Comparison of ENCODE assay signal across 1 cellular context in the genomic region with DNA sequence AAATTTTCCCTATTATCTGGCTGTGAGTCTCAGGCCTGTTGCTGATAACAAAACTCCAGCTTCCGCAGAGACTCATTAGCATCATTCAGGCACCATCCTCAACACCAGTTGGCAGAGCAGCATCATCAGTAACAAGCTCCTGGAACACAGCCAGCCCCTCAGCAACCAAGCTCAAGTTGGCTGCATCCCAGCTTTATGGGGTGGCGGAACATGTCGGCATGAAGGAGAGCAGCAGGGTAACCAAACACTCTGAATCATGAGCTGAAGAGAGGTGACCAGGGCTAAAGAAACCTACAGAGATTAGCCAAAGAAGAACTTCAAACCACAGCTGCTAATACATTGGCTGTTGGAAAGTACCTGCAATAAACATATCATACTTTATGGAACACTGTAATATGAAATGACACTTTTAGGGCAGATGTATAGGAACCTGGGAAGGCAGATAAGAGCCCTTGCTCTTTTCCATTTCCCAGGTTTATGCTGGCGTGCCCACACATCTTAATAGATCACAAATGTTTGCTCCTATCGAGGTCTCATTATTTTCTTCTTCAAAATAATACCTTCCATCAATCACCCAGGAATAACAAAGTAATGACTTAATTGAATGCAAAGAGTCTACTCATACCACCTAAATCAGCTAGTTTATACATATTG.
A peak's percentile ranks its signal among the peaks of the same experiment; 100 is the strongest.
TF ChIP-seq lines count a peak whose summit lies in the region.

No MANE protein-coding gene starts in this region.

TF ChIP-seq in HEK293, 187 proteins besides CTCF, POLR2A, EP300 and RAD21 (continued from another document and continues in another):
- TF ChIP-seq, protein P1, sequence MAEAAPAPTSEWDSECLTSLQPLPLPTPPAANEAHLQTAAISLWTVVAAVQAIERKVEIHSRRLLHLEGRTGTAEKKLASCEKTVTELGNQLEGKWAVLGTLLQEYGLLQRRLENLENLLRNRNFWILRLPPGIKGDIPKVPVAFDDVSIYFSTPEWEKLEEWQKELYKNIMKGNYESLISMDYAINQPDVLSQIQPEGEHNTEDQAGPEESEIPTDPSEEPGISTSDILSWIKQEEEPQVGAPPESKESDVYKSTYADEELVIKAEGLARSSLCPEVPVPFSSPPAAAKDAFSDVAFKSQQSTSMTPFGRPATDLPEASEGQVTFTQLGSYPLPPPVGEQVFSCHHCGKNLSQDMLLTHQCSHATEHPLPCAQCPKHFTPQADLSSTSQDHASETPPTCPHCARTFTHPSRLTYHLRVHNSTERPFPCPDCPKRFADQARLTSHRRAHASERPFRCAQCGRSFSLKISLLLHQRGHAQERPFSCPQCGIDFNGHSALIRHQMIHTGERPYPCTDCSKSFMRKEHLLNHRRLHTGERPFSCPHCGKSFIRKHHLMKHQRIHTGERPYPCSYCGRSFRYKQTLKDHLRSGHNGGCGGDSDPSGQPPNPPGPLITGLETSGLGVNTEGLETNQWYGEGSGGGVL (tag by site-specific recombination; IDR thresholded peaks at IDR 0.05) = no peak
- TF ChIP-seq ZNF341 (tag by site-specific recombination; IDR thresholded peaks at IDR 0.05; ENCODE audit: low read depth) = no peak
- TF ChIP-seq GLI4 (tag by site-specific recombination; IDR thresholded peaks at IDR 0.05) = no peak
- TF ChIP-seq ZNF792 (tag by site-specific recombination; IDR thresholded peaks at IDR 0.05) = no peak
- no peak for TF ChIP-seq HIC1 (tag by site-specific recombination; IDR thresholded peaks at IDR 0.05)
- TF ChIP-seq ZNF169 (tag by site-specific recombination; IDR thresholded peaks at IDR 0.05) = no peak
- no peak for TF ChIP-seq ZNF670 (tag by site-specific recombination; IDR thresholded peaks at IDR 0.05; ENCODE audit: low read depth)
- no peak for TF ChIP-seq ZBTB48 (tag by site-specific recombination; IDR thresholded peaks at IDR 0.05)
- peak; percentile 48; the same call in 1 of the 2 replicates for TF ChIP-seq OSR2 (tag by site-specific recombination; IDR thresholded peaks at IDR 0.05)
- TF ChIP-seq ZNF549 (tag by site-specific recombination; IDR thresholded peaks at IDR 0.05) = 0 out of 2 replicates have a peak, but pooled peaks have one; percentile 6
- TF ChIP-seq ZSCAN5A (tag by site-specific recombination; IDR thresholded peaks at IDR 0.05) = no peak
- no peak for TF ChIP-seq ZNF311 (tag by site-specific recombination; IDR thresholded peaks at IDR 0.05; ENCODE audit: borderline replicate concordance)
- TF ChIP-seq ZNF600 (tag by site-specific recombination; IDR thresholded peaks at IDR 0.05) = peak; percentile 88
- no peak for TF ChIP-seq PRDM4 (tag by site-specific recombination; IDR thresholded peaks at IDR 0.05)
- TF ChIP-seq, protein P2, sequence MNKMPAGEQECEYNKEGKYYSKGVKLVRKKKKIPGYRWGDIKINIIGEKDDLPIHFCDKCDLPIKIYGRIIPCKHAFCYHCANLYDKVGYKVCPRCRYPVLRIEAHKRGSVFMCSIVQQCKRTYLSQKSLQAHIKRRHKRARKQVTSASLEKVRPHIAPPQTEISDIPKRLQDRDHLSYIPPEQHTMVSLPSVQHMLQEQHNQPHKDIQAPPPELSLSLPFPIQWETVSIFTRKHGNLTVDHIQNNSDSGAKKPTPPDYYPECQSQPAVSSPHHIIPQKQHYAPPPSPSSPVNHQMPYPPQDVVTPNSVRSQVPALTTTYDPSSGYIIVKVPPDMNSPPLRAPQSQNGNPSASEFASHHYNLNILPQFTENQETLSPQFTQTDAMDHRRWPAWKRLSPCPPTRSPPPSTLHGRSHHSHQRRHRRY (tag by site-specific recombination; IDR thresholded peaks at IDR 0.05) = no peak
- TF ChIP-seq ZNF664 (tag by site-specific recombination; IDR thresholded peaks at IDR 0.05) = no peak
- TF ChIP-seq ZNF280D (tag by site-specific recombination; IDR thresholded peaks at IDR 0.05) = no peak
- no peak for TF ChIP-seq ZSCAN23 (tag by site-specific recombination; IDR thresholded peaks at IDR 0.05)
- no peak for TF ChIP-seq ZNF585B (tag by site-specific recombination; IDR thresholded peaks at IDR 0.05)
- TF ChIP-seq YY2 (tag by site-specific recombination; IDR thresholded peaks at IDR 0.05) = no peak
- TF ChIP-seq ZNF112 (tag by site-specific recombination; IDR thresholded peaks at IDR 0.05) = no peak
- no peak for TF ChIP-seq ZNF23 (tag by site-specific recombination; IDR thresholded peaks at IDR 0.05; ENCODE audit: borderline replicate concordance)
- TF ChIP-seq, protein P3, sequence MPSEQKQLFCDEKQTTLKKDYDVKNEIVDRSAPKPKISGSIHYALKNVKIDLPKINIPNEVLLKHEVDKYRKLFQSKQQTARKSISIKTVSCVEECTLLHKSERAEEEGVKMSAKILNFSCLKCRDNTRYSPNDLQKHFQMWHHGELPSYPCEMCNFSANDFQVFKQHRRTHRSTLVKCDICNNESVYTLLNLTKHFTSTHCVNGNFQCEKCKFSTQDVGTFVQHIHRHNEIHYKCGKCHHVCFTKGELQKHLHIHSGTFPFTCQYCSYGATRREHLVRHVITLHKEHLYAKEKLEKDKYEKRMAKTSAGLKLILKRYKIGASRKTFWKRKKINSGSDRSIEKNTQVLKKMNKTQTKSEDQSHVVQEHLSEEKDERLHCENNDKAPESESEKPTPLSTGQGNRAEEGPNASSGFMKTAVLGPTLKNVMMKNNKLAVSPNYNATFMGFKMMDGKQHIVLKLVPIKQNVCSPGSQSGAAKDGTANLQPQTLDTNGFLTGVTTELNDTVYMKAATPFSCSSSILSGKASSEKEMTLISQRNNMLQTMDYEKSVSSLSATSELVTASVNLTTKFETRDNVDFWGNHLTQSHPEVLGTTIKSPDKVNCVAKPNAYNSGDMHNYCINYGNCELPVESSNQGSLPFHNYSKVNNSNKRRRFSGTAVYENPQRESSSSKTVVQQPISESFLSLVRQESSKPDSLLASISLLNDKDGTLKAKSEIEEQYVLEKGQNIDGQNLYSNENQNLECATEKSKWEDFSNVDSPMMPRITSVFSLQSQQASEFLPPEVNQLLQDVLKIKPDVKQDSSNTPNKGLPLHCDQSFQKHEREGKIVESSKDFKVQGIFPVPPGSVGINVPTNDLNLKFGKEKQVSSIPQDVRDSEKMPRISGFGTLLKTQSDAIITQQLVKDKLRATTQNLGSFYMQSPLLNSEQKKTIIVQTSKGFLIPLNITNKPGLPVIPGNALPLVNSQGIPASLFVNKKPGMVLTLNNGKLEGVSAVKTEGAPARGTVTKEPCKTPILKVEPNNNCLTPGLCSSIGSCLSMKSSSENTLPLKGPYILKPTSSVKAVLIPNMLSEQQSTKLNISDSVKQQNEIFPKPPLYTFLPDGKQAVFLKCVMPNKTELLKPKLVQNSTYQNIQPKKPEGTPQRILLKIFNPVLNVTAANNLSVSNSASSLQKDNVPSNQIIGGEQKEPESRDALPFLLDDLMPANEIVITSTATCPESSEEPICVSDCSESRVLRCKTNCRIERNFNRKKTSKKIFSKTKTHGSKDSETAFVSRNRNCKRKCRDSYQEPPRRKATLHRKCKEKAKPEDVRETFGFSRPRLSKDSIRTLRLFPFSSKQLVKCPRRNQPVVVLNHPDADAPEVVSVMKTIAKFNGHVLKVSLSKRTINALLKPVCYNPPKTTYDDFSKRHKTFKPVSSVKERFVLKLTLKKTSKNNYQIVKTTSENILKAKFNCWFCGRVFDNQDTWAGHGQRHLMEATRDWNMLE (tag by site-specific recombination; conservative IDR thresholded peaks at IDR 0.05; ENCODE audit: low read depth) = no peak
- TF ChIP-seq ZFP3 (tag by site-specific recombination; IDR thresholded peaks at IDR 0.05; ENCODE audit: low read depth) = no peak
- no peak for TF ChIP-seq ZNF707 (tag by site-specific recombination; IDR thresholded peaks at IDR 0.05)
- no peak for TF ChIP-seq ZSCAN18 (tag by site-specific recombination; IDR thresholded peaks at IDR 0.05)
- TF ChIP-seq ZNF280C (tag by site-specific recombination; IDR thresholded peaks at IDR 0.05) = no peak
- TF ChIP-seq ZNF629 (tag by site-specific recombination; IDR thresholded peaks at IDR 0.05) = peak; percentile 44; the same call in 1 of the 2 replicates
- no peak for TF ChIP-seq BCL11A (tag by site-specific recombination; IDR thresholded peaks at IDR 0.05; ENCODE audit: low read depth)
- no peak for TF ChIP-seq KLF16 (tag by site-specific recombination; IDR thresholded peaks at IDR 0.05)
- TF ChIP-seq ZSCAN16 (tag by site-specific recombination; IDR thresholded peaks at IDR 0.05) = 0 out of 2 replicates have a peak, but pooled peaks have one; percentile 38
- TF ChIP-seq ZNF621 (tag by site-specific recombination; IDR thresholded peaks at IDR 0.05) = no peak
- TF ChIP-seq ZNF2 (tag by site-specific recombination; IDR thresholded peaks at IDR 0.05) = no peak
